Comparison of ENCODE assay signal across 20 cellular contexts in the genomic region with DNA sequence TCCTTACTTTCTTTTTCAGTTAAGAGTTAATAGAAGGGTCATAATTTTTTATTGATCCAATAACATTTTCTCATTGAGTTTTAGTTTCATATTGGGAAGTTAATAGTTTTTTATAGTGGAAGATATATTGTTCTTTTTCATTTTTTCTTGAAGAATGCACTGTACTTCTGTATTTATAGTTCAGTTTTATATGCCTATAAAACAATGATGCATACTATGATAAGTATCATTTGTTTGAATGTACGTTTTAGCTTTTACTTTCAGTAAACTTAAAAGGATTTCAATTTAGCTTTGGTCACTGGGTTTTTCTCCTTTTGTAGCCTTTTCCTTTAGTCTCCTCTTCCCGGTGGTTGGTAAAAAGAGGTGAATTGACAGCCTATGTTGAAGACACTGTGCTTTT.
"Had no signal": no experiment of that assay in that cellular context is flagged by ENCODE, and none has a peak within 500 bp of the region (broad histone marks: within the 10 kb centered on the region; RNA-seq: fewer than 3 reads in every experiment).

No MANE protein-coding gene starts in this region.

- DNase-seq: cerebellar nuclear complex; dorsolateral prefrontal cortex; effector CD4-positive, alpha-beta T cell; foreskin fibroblast; gastrocnemius medialis; head of caudate nucleus; mammary epithelial cell; natural killer cell; spleen; stimulated activated CD4-positive, alpha-beta T cell treated with anti-CD3 and anti-CD28 coated beads, Interleukin-2, amount 100 ng/mL, for 48 hours; stimulated activated naive B cell treated with anti-CD40 and anti-IgM and Interleukin-4, amounts not matched to agents 10 μg/mL and 1 μg/mL and 100 μg/mL, for 72 hours; upper lobe of left lung had no signal

- H3K36me3 ChIP-seq: gastrocnemius medialis, right atrium auricular region, spleen, thoracic aorta, upper lobe of left lung had no signal

- ATAC-seq: esophagus mucosa; gastrocnemius medialis; left lobe of liver; natural killer cell; sciatic nerve; stimulated activated naive B cell treated with anti-CD40 and anti-IgM and Interleukin-4, amounts not matched to agents 10 μg/mL and 1 μg/mL and 100 μg/mL, for 72 hours had no signal

- H3K9ac ChIP-seq: parathyroid adenoma had no signal

- H3K27me3 ChIP-seq: gastrocnemius medialis, right atrium auricular region, spleen, tibial nerve, upper lobe of left lung had no signal

- H3K9me3 ChIP-seq: gastrocnemius medialis, right atrium auricular region, spleen, thoracic aorta, tibial nerve, upper lobe of left lung had no signal

- H3K27ac ChIP-seq: dorsolateral prefrontal cortex, epithelial cell of prostate, gastrocnemius medialis, right atrium auricular region, spleen had no signal

- H3K79me2 ChIP-seq: parathyroid adenoma had no signal

- H2AFZ ChIP-seq: parathyroid adenoma had no signal

- H3K4me1 ChIP-seq: gastrocnemius medialis had no signal

- H3K4me3 ChIP-seq: dorsolateral prefrontal cortex, gastrocnemius medialis, right atrium auricular region, spleen, thoracic aorta, tibial nerve, upper lobe of left lung had no signal
